In the genomic region with DNA sequence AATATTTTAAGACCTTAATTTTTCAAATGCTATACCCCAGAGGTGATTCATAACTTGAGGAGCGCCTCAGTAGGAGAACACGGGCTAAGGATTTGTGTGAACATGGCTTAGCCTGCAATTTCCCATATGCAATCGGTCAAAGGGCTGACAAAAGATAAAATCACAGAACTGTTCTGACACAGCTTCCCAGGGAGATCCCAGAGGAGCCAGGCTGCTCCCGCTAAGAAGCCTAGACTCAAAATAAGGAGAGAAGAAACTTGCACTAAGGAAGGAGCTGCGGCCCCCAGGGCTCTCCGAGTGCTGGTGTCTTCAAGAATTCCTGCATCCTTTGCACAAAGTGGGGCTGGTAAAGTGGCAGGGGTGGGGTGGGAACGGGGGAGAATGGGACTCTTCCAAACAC, we compare ENCODE assay signal across 26 cellular contexts.
"Had no signal": no experiment of that assay in that cellular context is flagged by ENCODE, and none has a peak within 500 bp of the region (broad histone marks: within the 10 kb centered on the region; RNA-seq: fewer than 3 reads in every experiment).

No MANE protein-coding gene starts in this region.

- H3K4me1 Mint-ChIP-seq: naive B cell; stimulated activated naive B cell treated with anti-CD40 and anti-IgM and Interleukin-4, amounts not matched to agents 10 μg/mL and 1 μg/mL and 100 μg/mL, for 72 hours; stimulated activated naive CD8-positive, alpha-beta T cell treated with anti-CD3 and anti-CD28 coated beads, Interleukin-15, amount 100 ng/mL, for 72 hours had no signal

- H3K4me3 ChIP-seq: cardiac muscle cell, colonic mucosa, hepatocyte, left lung, lung, pancreas, psoas muscle, testis, tibial nerve had no signal

- H3K27ac ChIP-seq: cardiac muscle cell, colonic mucosa, hepatocyte, left lung, pancreas, psoas muscle, testis, tibial nerve had no signal

- ATAC-seq: left lung; pancreas; psoas muscle; sciatic nerve; stimulated activated naive B cell treated with anti-CD40 and anti-IgM and Interleukin-4, amounts not matched to agents 10 μg/mL and 1 μg/mL and 100 μg/mL, for 72 hours; stimulated activated naive CD8-positive, alpha-beta T cell treated with anti-CD3 and anti-CD28 coated beads, Interleukin-15, amount 100 ng/mL, for 72 hours had no signal

- H3K36me3 Mint-ChIP-seq: naive B cell; stimulated activated naive B cell treated with anti-CD40 and anti-IgM and Interleukin-4, amounts not matched to agents 10 μg/mL and 1 μg/mL and 100 μg/mL, for 72 hours had no signal

- H3K4me1 ChIP-seq: colonic mucosa, left lung, pancreas, testis, tibial nerve had no signal

- H3K27me3 ChIP-seq: cardiac muscle cell, colonic mucosa, hepatocyte, left lung, pancreas, testis, tibial nerve had no signal

- H3K27ac Mint-ChIP-seq: endodermal cell; stimulated activated naive B cell treated with anti-CD40 and anti-IgM and Interleukin-4, amounts not matched to agents 10 μg/mL and 1 μg/mL and 100 μg/mL, for 72 hours; stimulated activated naive CD8-positive, alpha-beta T cell treated with anti-CD3 and anti-CD28 coated beads, Interleukin-15, amount 100 ng/mL, for 72 hours had no signal

- H3K9me3 ChIP-seq: colonic mucosa, pancreas, psoas muscle, testis had no signal

- DNase-seq: cerebellar nuclear complex; colonic mucosa; effector CD4-positive, alpha-beta T cell; endodermal cell; erythroblast; foreskin melanocyte; head of caudate nucleus; kidney glomerular epithelial cell; left lung; mesenchymal stem cell; naive B cell; occipital lobe; pancreas; psoas muscle; retina; stimulated activated CD4-positive, alpha-beta T cell treated with anti-CD3 and anti-CD28 coated beads, Interleukin-2, amount 100 ng/mL, for 24 hours; stimulated activated CD4-positive, alpha-beta T cell treated with anti-CD3 and anti-CD28 coated beads, Interleukin-4, amount 100 ng/mL, for 4 hours; stimulated activated naive B cell treated with anti-CD40 and anti-IgM and Interleukin-4, amounts not matched to agents 10 μg/mL and 1 μg/mL and 100 μg/mL, for 72 hours; stimulated activated naive CD8-positive, alpha-beta T cell treated with anti-CD3 and anti-CD28 coated beads, Interleukin-15, amount 100 ng/mL, for 72 hours; testis had no signal

- H3K9me3 Mint-ChIP-seq: stimulated activated naive B cell treated with anti-CD40 and anti-IgM and Interleukin-4, amounts not matched to agents 10 μg/mL and 1 μg/mL and 100 μg/mL, for 72 hours; stimulated activated naive CD8-positive, alpha-beta T cell treated with anti-CD3 and anti-CD28 coated beads, Interleukin-15, amount 100 ng/mL, for 72 hours had no signal

- H3K36me3 ChIP-seq: cardiac muscle cell, colonic mucosa, left lung, pancreas, tibial nerve had no signal

- H3K4me3 Mint-ChIP-seq: endodermal cell; naive B cell; neural crest cell; stimulated activated naive B cell treated with anti-CD40 and anti-IgM and Interleukin-4, amounts not matched to agents 10 μg/mL and 1 μg/mL and 100 μg/mL, for 72 hours; stimulated activated naive CD8-positive, alpha-beta T cell treated with anti-CD3 and anti-CD28 coated beads, Interleukin-15, amount 100 ng/mL, for 72 hours had no signal

- H3K27me3 Mint-ChIP-seq: stimulated activated naive CD8-positive, alpha-beta T cell treated with anti-CD3 and anti-CD28 coated beads, Interleukin-15, amount 100 ng/mL, for 72 hours had no signal
